In genomic region chr9:126861707-126862460, GRCh38 we compare ENCODE assay signal across 1 cellular context.
A peak's percentile ranks its signal among the peaks of the same experiment; 100 is the strongest.
TF ChIP-seq lines count a peak whose summit lies in the region.

No MANE protein-coding gene starts in this region.

TF ChIP-seq in K562, 482 proteins besides CTCF, POLR2A, EP300 and RAD21:
- TF ChIP-seq ZBTB9 (CRISPR knock-in tag; IDR thresholded peaks at IDR 0.05): peak; percentile 98
- 0 out of 2 replicates have a peak, but pooled peaks have one; percentile 47 for TF ChIP-seq HDGF (IDR thresholded peaks at IDR 0.05)
- peak; percentile 12; the same call in 1 of the 2 replicates for TF ChIP-seq DPF2 (IDR thresholded peaks at IDR 0.05)
- TF ChIP-seq TAF9B (IDR thresholded peaks at IDR 0.05; ENCODE audit: partially characterized antibody): peak; percentile 11
- peak; percentile 79 for TF ChIP-seq HMBOX1 (IDR thresholded peaks at IDR 0.05)
- 0 out of 2 replicates have a peak, but pooled peaks have one; percentile 12 for TF ChIP-seq NFRKB (IDR thresholded peaks at IDR 0.05; ENCODE audit: low read depth)
- TF ChIP-seq SIN3A (IDR thresholded peaks at IDR 0.05; ENCODE audit: borderline replicate concordance in 2 of 2, control insufficient read depth in 1 of 2, low read depth in 2 of 2, low read length in 2 of 2): 0 out of 4 replicates have a peak, but pooled peaks of 1 of the 2 experiments have one; percentile 16
- 0 out of 2 replicates have a peak, but pooled peaks have one; percentile 8 for TF ChIP-seq VEZF1 (CRISPR knock-in tag; IDR thresholded peaks at IDR 0.05)
- TF ChIP-seq CTBP1 (IDR thresholded peaks at IDR 0.05; ENCODE audit: borderline replicate concordance): 0 out of 2 replicates have a peak, but pooled peaks have one; percentile 18
- TF ChIP-seq SPI1 (IDR thresholded peaks at IDR 0.05; ENCODE audit: borderline replicate concordance, low read depth, low read length): peak; percentile 52; the same call in 1 of the 2 replicates
- no peak for TF ChIP-seq ZFP1 (CRISPR knock-in tag; IDR thresholded peaks at IDR 0.05)
- TF ChIP-seq ZNF589 (CRISPR knock-in tag; IDR thresholded peaks at IDR 0.05; ENCODE audit: low read depth): no peak
- TF ChIP-seq MYBL2 (IDR thresholded peaks at IDR 0.05; ENCODE audit: low read depth): peak; percentile 42; the same call in 1 of the 2 replicates
- TF ChIP-seq MYBL2 (CRISPR knock-in tag; IDR thresholded peaks at IDR 0.05; ENCODE audit: borderline replicate concordance): no peak
- no peak for TF ChIP-seq BACH1 (tag; IDR thresholded peaks at IDR 0.05)
- peak; percentile 84 for TF ChIP-seq CEBPB (tag; IDR thresholded peaks at IDR 0.05)
- TF ChIP-seq SMARCA5 (IDR thresholded peaks at IDR 0.05): peak; percentile 58; the same call in 1 of the 2 replicates
- TF ChIP-seq ZNF766 (CRISPR knock-in tag; conservative IDR thresholded peaks at IDR 0.05): 0 out of 2 replicates have a peak, but pooled peaks have one; percentile 17
- TF ChIP-seq NR2C2 (CRISPR knock-in tag; IDR thresholded peaks at IDR 0.05): no peak
- peak; percentile 79 for TF ChIP-seq NR2C2 (tag; IDR thresholded peaks at IDR 0.05)
- TF ChIP-seq ETV6 (IDR thresholded peaks at IDR 0.05; ENCODE audit: borderline replicate concordance in 1 of 2, low read depth in 2 of 2, low read length in 1 of 2): 0 out of 4 replicates have a peak, but pooled peaks of 1 of the 2 experiments have one; percentile 1
- no peak for TF ChIP-seq ETV6 (CRISPR knock-in tag; IDR thresholded peaks at IDR 0.05; ENCODE audit: borderline replicate concordance)
- no peak for TF ChIP-seq CTCFL (IDR thresholded peaks at IDR 0.05; ENCODE audit: borderline replicate concordance, insufficient read depth, low read depth, low read length, poor library complexity, severe bottlenecking)
- no peak for TF ChIP-seq SMARCA4 (IDR thresholded peaks at IDR 0.05)
- peak; percentile 79 for TF ChIP-seq NR2C1 (IDR thresholded peaks at IDR 0.05)
- TF ChIP-seq NR2C1 (tag; IDR thresholded peaks at IDR 0.05): peak; percentile 74
- no peak for TF ChIP-seq ETV1 (tag; conservative IDR thresholded peaks at IDR 0.05; ENCODE audit: low read depth)
- 0 out of 2 replicates have a peak, but pooled peaks have one; percentile 3 for TF ChIP-seq TAL1 (IDR thresholded peaks at IDR 0.05)
- peak; percentile 18; the same call in 1 of the 2 replicates for TF ChIP-seq EP400 (IDR thresholded peaks at IDR 0.05)
- peak; percentile 69; the same call in 1 of the 2 replicates for TF ChIP-seq CEBPG (CRISPR knock-in tag; IDR thresholded peaks at IDR 0.05)
- TF ChIP-seq CEBPG (tag; conservative IDR thresholded peaks at IDR 0.05 in 1 of 2, IDR thresholded peaks at IDR 0.05 in 1 of 2): peak; percentile 50 to 59; a peak in 3 of 4 replicates
- 0 out of 2 replicates have a peak, but pooled peaks have one; percentile 15 for TF ChIP-seq CXXC5 (CRISPR knock-in tag; IDR thresholded peaks at IDR 0.05)
